2 cellular contexts compared by ENCODE assay signal in genomic region chr17:1553354-1554266, GRCh38.
TF ChIP-seq lines count a peak whose summit lies in the region.

No MANE protein-coding gene starts in this region.

TF ChIP-seq in liver, 16 proteins besides CTCF, POLR2A, EP300 and RAD21:
- TF ChIP-seq MAX (IDR thresholded peaks at IDR 0.05) (no peak), NR2F2 (IDR thresholded peaks at IDR 0.05) (peak; percentile 68), REST (IDR thresholded peaks at IDR 0.05) (no peak), SP1 (IDR thresholded peaks at IDR 0.05) (peak; percentile 69), TAF1 (conservative IDR thresholded peaks at IDR 0.05) (no peak), RXRA (IDR thresholded peaks at IDR 0.05) (peak; percentile 94 to 96), FOXA2 (IDR thresholded peaks at IDR 0.05) (no peak), YY1 (IDR thresholded peaks at IDR 0.05) (no peak), FOXA1 (IDR thresholded peaks at IDR 0.05) (no peak), HNF4G (IDR thresholded peaks at IDR 0.05) (no peak), HNF4A (conservative IDR thresholded peaks at IDR 0.05) (peak; percentile 60)

TF ChIP-seq in HepG2, 621 proteins besides CTCF, POLR2A, EP300 and RAD21 (continued from another document):
- TF ChIP-seq GTF2F1 (IDR thresholded peaks at IDR 0.05; ENCODE audit: low read length), result no peak
- no peak for TF ChIP-seq KLF9 (CRISPR knock-in tag; IDR thresholded peaks at IDR 0.05; ENCODE audit: low read depth)
- no peak for TF ChIP-seq ZSCAN29 (CRISPR knock-in tag; conservative IDR thresholded peaks at IDR 0.05)
- TF ChIP-seq ZZZ3 (CRISPR knock-in tag; IDR thresholded peaks at IDR 0.05; ENCODE audit: borderline replicate concordance), result no peak
- no peak for TF ChIP-seq HOXA3 (CRISPR knock-in tag; IDR thresholded peaks at IDR 0.05)
- TF ChIP-seq ZMYM2 (CRISPR knock-in tag; IDR thresholded peaks at IDR 0.05), result no peak
- TF ChIP-seq ZFP1 (CRISPR knock-in tag; IDR thresholded peaks at IDR 0.05), result no peak
- TF ChIP-seq LRRFIP1 (CRISPR knock-in tag; conservative IDR thresholded peaks at IDR 0.05), result no peak
- no peak for TF ChIP-seq CSRNP2 (CRISPR knock-in tag; conservative IDR thresholded peaks at IDR 0.05; ENCODE audit: low read depth)
- TF ChIP-seq TAF15 (IDR thresholded peaks at IDR 0.05; ENCODE audit: low read depth, low read length, poor library complexity, severe bottlenecking), result no peak
- TF ChIP-seq ZNF646 (CRISPR knock-in tag; IDR thresholded peaks at IDR 0.05), result no peak
- no peak for TF ChIP-seq CBX5 (CRISPR knock-in tag; IDR thresholded peaks at IDR 0.05; ENCODE audit: borderline replicate concordance)
